In genomic region chr20:11027224-11027623, GRCh38 we compare ENCODE assay signal across 34 cellular contexts.
"Had no signal": no experiment of that assay in that cellular context is flagged by ENCODE, and none has a peak within 500 bp of the region (broad histone marks: within the 10 kb centered on the region; RNA-seq: fewer than 3 reads in every experiment).

No MANE protein-coding gene starts in this region.

- H3K27me3 ChIP-seq: MG63 had no signal

- H3K36me3 ChIP-seq: MG63 had no signal

- H3K9me3 ChIP-seq: MG63 had no signal

- H3K4me3 ChIP-seq: MG63 had no signal

- DNase-seq: Karpas-422, Kasumi-1, MG63, MM.1S, MV-4-11, NCI-H1048, NCI-H1092, NCI-H1092 treated with DMSO at 0.1 percent for 48 hours, NCI-H1105, NCI-H1105 treated with DMSO at 0.1 percent for 48 hours, NCI-H1417, NCI-H1417 treated with DMSO at 0.1 percent for 48 hours, NCI-H1436, NCI-H1436 treated with DMSO at 0.1 percent for 48 hours, NCI-H146, NCI-H1694, NCI-H1694 treated with DMSO at 0.1 percent for 48 hours, NCI-H187, NCI-H187 treated with DMSO at 0.1 percent for 48 hours, NCI-H1930, NCI-H2029, NCI-H2029 treated with DMSO at 0.1 percent for 48 hours, NCI-H2081, NCI-H2081 treated with DMSO at 0.1 percent for 48 hours, NCI-H2107, NCI-H2171, NCI-H2171 treated with DMSO at 0.1 percent for 48 hours, NCI-H2227 treated with DMSO at 0.1 percent for 48 hours, NCI-H226, NCI-H345, NCI-H446, NCI-H446 treated with DMSO at 0.1 percent for 48 hours, NCI-H510A, NCI-H510A treated with DMSO at 0.1 percent for 48 hours had no signal
